11 cellular contexts compared by ENCODE assay signal in genomic region chr11:68463714-68464113, GRCh38. TPM values are rescaled to one million over a fixed set of nuclear protein-coding genes. Genes with fewer than 3 reads are reported as not detected.
DNase-seq lines count a peak whose midpoint lies in the region; ATAC-seq, FAIRE-seq and TF ChIP-seq lines count a peak whose summit lies in the region.
"Had no signal": no experiment of that assay in that cellular context is flagged by ENCODE, and none has a peak within 500 bp of the region (broad histone marks: within the 10 kb centered on the region; RNA-seq: fewer than 3 reads in every experiment).

No MANE protein-coding gene starts in this region.

- 97% methylated on average over 1 of the region's 1 CpG for WGBS in smooth muscle cell (ENCODE audit: low lambda C conversion rate)

- H3K79me2 ChIP-seq in endothelial cell of umbilical vein (ENCODE audit: control insufficient read depth, insufficient read depth, low read length) (peaks cover 79% of the 10 kb centered on the region), smooth muscle cell (ENCODE audit: low read depth) (peaks cover 82% of the 10 kb centered on the region)

- dilution Hi-C loops in endothelial cell of umbilical vein (cut with MboI; ENCODE audit: extremely low pct_ligation_motif_present, low sequenced_read_pairs) = no loop called here

- H3K9me3 ChIP-seq in endothelial cell of umbilical vein (replicated peaks; ENCODE audit: control insufficient read depth, insufficient read depth, low read length) (no peaks in the 10 kb centered on the region), smooth muscle cell (replicated peaks; ENCODE audit: low read depth) (no peaks in the 10 kb centered on the region), lower lobe of right lung (no peaks in the 10 kb centered on the region)
- H3K9me3 ChIP-seq: right lobe of liver had no signal

- no peak for FAIRE-seq in endothelial cell of umbilical vein (lab: Jason Lieb, UNC)
- FAIRE-seq: HTR-8/SVneo had no signal

- intact Hi-C loops in activated CD4-positive, alpha-beta T cell treated with anti-CD3 and anti-CD28 coated beads for 36 hours (cut with DNase I, micrococcal nuclease) = loop anchor here in 1 of 2 experiments (5.0 kb wide), 1 partner anchor 84 kb away; no protein-coding TSS in a partner anchor
- intact Hi-C loops in endothelial cell of umbilical vein (cut with micrococcal nuclease) (loop anchor here (5.0 kb wide), 3 partner anchors 59 to 119 kb away; no protein-coding TSS in a partner anchor), lower lobe of right lung (cut with DNase I) (no loop called here)

- H3K4me3 ChIP-seq in endothelial cell of umbilical vein (replicated peaks in 1 of 3; ENCODE audit: insufficient read depth in 1 of 3, low read depth in 1 of 3, low read length in 3 of 3) (no peak overlapping the region), smooth muscle cell (peak overlapping the region; percentile 95), lower lobe of right lung (no peak overlapping the region)
- H3K4me3 ChIP-seq: right lobe of liver had no signal

- peaks cover 60% of the 10 kb centered on the region for H3K4me1 Mint-ChIP-seq in activated CD4-positive, alpha-beta T cell treated with anti-CD3 and anti-CD28 coated beads for 36 hours
- H3K4me1 Mint-ChIP-seq in T-cell = peaks cover 69 to 78% (median 71%) of the 10 kb centered on the region in 3 donors

- H3K4me1 ChIP-seq in endothelial cell of umbilical vein (ENCODE audit: control insufficient read depth, extremely low read depth, insufficient read depth, low read length) = peaks cover 20% of the 10 kb centered on the region
- H3K4me1 ChIP-seq in smooth muscle cell (ENCODE audit: low read depth) = peaks cover 42% of the 10 kb centered on the region
- H3K4me1 ChIP-seq in lower lobe of right lung = peaks cover 76% of the 10 kb centered on the region

- no peak for TF ChIP-seq POLR2A in endothelial cell of umbilical vein (IDR thresholded peaks at IDR 0.05; ENCODE audit: low read depth, low read length)

- POLR2A ChIA-PET in activated CD4-positive, alpha-beta T cell treated with anti-CD3 and anti-CD28 coated beads for 36 hours (lab: Charles Lee) = no interaction called here
- POLR2A ChIA-PET in T-cell (lab: Charles Lee) = no interaction called here
- POLR2A ChIA-PET in endothelial cell of umbilical vein (lab: Charles Lee) = interaction anchor here (0.7 kb wide), 1 partner anchor 260 kb away, joined by 4 read pairs; no protein-coding TSS in a partner anchor

- peak overlapping the region; percentile 66 for H3K4me2 ChIP-seq in endothelial cell of umbilical vein (ENCODE audit: insufficient read depth, low read length)
- H3K4me2 ChIP-seq in smooth muscle cell = peak overlapping the region; percentile 97

- H2AFZ ChIP-seq in endothelial cell of umbilical vein (ENCODE audit: low read depth, low read length) (no peak overlapping the region), smooth muscle cell (ENCODE audit: low read depth) (no peak overlapping the region)

- CTCF ChIA-PET in activated CD4-positive, alpha-beta T cell treated with anti-CD3 and anti-CD28 coated beads for 36 hours (lab: Charles Lee) = interaction anchor here (0.7 to 1.0 kb wide), 2 partner anchors 10 to 17 kb away, joined by 3 to 5 read pairs; no protein-coding TSS in a partner anchor
- CTCF ChIA-PET in T-cell (lab: Charles Lee) = interaction anchor here in 1 of 2 donors (0.5 to 1.1 kb wide), 2 partner anchors 10 to 46 kb away, joined by 3 read pairs; no protein-coding TSS in a partner anchor
- CTCF ChIA-PET in endothelial cell of umbilical vein (lab: Charles Lee) = no interaction called here

- peaks cover 7% of the 10 kb centered on the region for H3F3A ChIP-seq in smooth muscle cell (ENCODE audit: low read depth)

- peak overlapping the region; percentile 93 for H3K4me3 Mint-ChIP-seq in activated CD4-positive, alpha-beta T cell treated with anti-CD3 and anti-CD28 coated beads for 36 hours
- H3K4me3 Mint-ChIP-seq in T-cell = peak overlapping the region; percentile 68 to 78 (median 72)

- no peaks in the 10 kb centered on the region for H3K9me1 ChIP-seq in endothelial cell of umbilical vein (replicated peaks; ENCODE audit: control insufficient read depth, extremely low read depth, insufficient read depth, low read length)

- no peaks in the 10 kb centered on the region for H3K27me3 Mint-ChIP-seq in activated CD4-positive, alpha-beta T cell treated with anti-CD3 and anti-CD28 coated beads for 36 hours
- H3K27me3 Mint-ChIP-seq in T-cell = no peaks in the 10 kb centered on the region

- no peaks in the 10 kb centered on the region for H3K9me3 Mint-ChIP-seq in activated CD4-positive, alpha-beta T cell treated with anti-CD3 and anti-CD28 coated beads for 36 hours (ENCODE audit: low read depth)
- no peaks in the 10 kb centered on the region for H3K9me3 Mint-ChIP-seq in T-cell

- no peaks in the 10 kb centered on the region for H3K36me3 ChIP-seq in endothelial cell of umbilical vein (ENCODE audit: control insufficient read depth in 2 of 2, extremely low read depth in 1 of 2, insufficient read depth in 2 of 2, low read length in 2 of 2)
- H3K36me3 ChIP-seq in smooth muscle cell (ENCODE audit: low read depth) = no peaks in the 10 kb centered on the region
- no peaks in the 10 kb centered on the region for H3K36me3 ChIP-seq in lower lobe of right lung
- H3K36me3 ChIP-seq: right lobe of liver had no signal

- H3K36me3 Mint-ChIP-seq in activated CD4-positive, alpha-beta T cell treated with anti-CD3 and anti-CD28 coated beads for 36 hours (ENCODE audit: low read depth) = peaks cover 26% of the 10 kb centered on the region
- H3K36me3 Mint-ChIP-seq in T-cell = peaks cover 13% of the 10 kb centered on the region

- H3K9ac ChIP-seq in endothelial cell of umbilical vein (replicated peaks; ENCODE audit: extremely low read depth, insufficient read depth, low read length) = no peak overlapping the region
- H3K9ac ChIP-seq in smooth muscle cell (ENCODE audit: low read depth) = no peak overlapping the region

- no peak for ATAC-seq in activated CD4-positive, alpha-beta T cell treated with anti-CD3 and anti-CD28 coated beads for 36 hours
- ATAC-seq in T-cell (replicated peaks in 1 of 4) = no peak
- no peak for ATAC-seq in HG03095 (IDR thresholded peaks at IDR 0.05; ENCODE audit: unreplicated experiment)
- ATAC-seq in lower lobe of right lung = no peak
- no peak for ATAC-seq in GM19455 (IDR thresholded peaks at IDR 0.05; ENCODE audit: unreplicated experiment)
- ATAC-seq: right lobe of liver had no signal

- H3K27ac Mint-ChIP-seq in activated CD4-positive, alpha-beta T cell treated with anti-CD3 and anti-CD28 coated beads for 36 hours = peak overlapping the region; percentile 47
- H3K27ac Mint-ChIP-seq in T-cell = peak overlapping the region in 1 of 2 donors; percentile 0

- H3K27me3 ChIP-seq in endothelial cell of umbilical vein (ENCODE audit: control insufficient read depth in 2 of 2, insufficient read depth in 2 of 2, low read length in 2 of 2) (no peaks in the 10 kb centered on the region), smooth muscle cell (ENCODE audit: low read depth) (no peaks in the 10 kb centered on the region), lower lobe of right lung (ENCODE audit: low read depth) (no peaks in the 10 kb centered on the region)
- H3K27me3 ChIP-seq: right lobe of liver had no signal

- H3K27ac ChIP-seq in endothelial cell of umbilical vein (ENCODE audit: insufficient read depth, low read depth, low read length) = no peak overlapping the region
- peak overlapping the region; percentile 13 for H3K27ac ChIP-seq in smooth muscle cell (ENCODE audit: low read depth)
- H3K27ac ChIP-seq in lower lobe of right lung = no peak overlapping the region
- H3K27ac ChIP-seq: right lobe of liver had no signal

- TF ChIP-seq CTCF in endothelial cell of umbilical vein (IDR thresholded peaks at IDR 0.05; ENCODE audit: extremely low read depth in 1 of 2, insufficient read depth in 1 of 2, low read depth in 1 of 2, low read length in 2 of 2) (no peak), smooth muscle cell (IDR thresholded peaks at IDR 0.05; ENCODE audit: borderline replicate concordance, insufficient read depth, poor library complexity, severe bottlenecking) (no peak), lower lobe of right lung (IDR thresholded peaks at IDR 0.05) (no peak)

- H4K20me1 ChIP-seq in endothelial cell of umbilical vein (replicated peaks; ENCODE audit: control insufficient read depth, extremely low read depth, insufficient read depth, low read length) (peaks cover 26% of the 10 kb centered on the region), smooth muscle cell (ENCODE audit: low read depth) (peaks cover 77% of the 10 kb centered on the region)

- no peak for DNase-seq in activated CD4-positive, alpha-beta T cell treated with anti-CD3 and anti-CD28 coated beads for 36 hours
- no peak for DNase-seq in activated CD4-positive, alpha-beta T cell treated with anti-CD3 and anti-CD28 coated beads, Interleukin-2, amount 50 U/mL, for 1 hour
- DNase-seq in T-cell (no peak), endothelial cell of umbilical vein (ENCODE audit: low read depth, low spot score) (no peak), smooth muscle cell (lab: John Stamatoyannopoulos, UW; ENCODE audit: unreplicated experiment) (no peak), lower lobe of right lung (no peak)
- DNase-seq: NCI-H2029 treated with DMSO at 0.1 percent for 48 hours had no signal

- BruUV-seq in endothelial cell of umbilical vein (replicated peaks; lab: Mats Ljungman, UMichigan) = no TSS peak

TF ChIP-seq in endothelial cell of umbilical vein, 7 proteins besides CTCF, POLR2A, EP300 and RAD21 (continues in another document):
- TF ChIP-seq FOS (IDR thresholded peaks at IDR 0.05; ENCODE audit: borderline replicate concordance, insufficient read depth, low read length) = no peak
- TF ChIP-seq MYC (IDR thresholded peaks at IDR 0.05; ENCODE audit: low read depth, low read length) = no peak
- TF ChIP-seq, protein P1, sequence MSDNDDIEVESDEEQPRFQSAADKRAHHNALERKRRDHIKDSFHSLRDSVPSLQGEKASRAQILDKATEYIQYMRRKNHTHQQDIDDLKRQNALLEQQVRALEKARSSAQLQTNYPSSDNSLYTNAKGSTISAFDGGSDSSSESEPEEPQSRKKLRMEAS (IDR thresholded peaks at IDR 0.05; ENCODE audit: insufficient read depth, insufficient read length) = no peak
- TF ChIP-seq POLR2AphosphoS5 (IDR thresholded peaks at IDR 0.05; ENCODE audit: insufficient read depth, low read depth, low read length) = no peak

RNA-seq across cellular contexts. Expression of gene PPP6R3, which starts 3.2 kb away (rescaled TPM):
- total RNA-seq in activated CD4-positive, alpha-beta T cell treated with anti-CD3 and anti-CD28 coated beads for 36 hours = 100 to 1,000 TPM; 110 to 126 TPM
- total RNA-seq in T-cell (100 to 1,000 TPM; 106 to 147 (median 118) TPM), endothelial cell of umbilical vein (98.8 and 99.5 TPM in 2 replicates), smooth muscle cell (120 and 121 TPM in 2 replicates), lower lobe of right lung (98.0 TPM)
- polyA plus RNA-seq in endothelial cell of umbilical vein (31.7 and 34.7 TPM in 2 replicates), smooth muscle cell (28.4 and 36.7 TPM in 2 replicates)
- polyA plus RNA-seq in endothelial cell of umbilical vein (2011; cell fraction: cytosol; rRNA removed) = 27.0 and 27.6 TPM in 2 replicates
- 113 and 114 TPM in 2 replicates for polyA plus RNA-seq in endothelial cell of umbilical vein (2011; cell fraction: nucleus; rRNA removed)
- 51.4 and 59.2 TPM in 2 replicates for polyA plus RNA-seq in endothelial cell of umbilical vein (2012)
- 92.9 and 108 TPM in 2 replicates for polyA minus RNA-seq in endothelial cell of umbilical vein
- polyA minus RNA-seq in endothelial cell of umbilical vein (2011; cell fraction: cytosol; rRNA and poly(A)+ RNA removed) = 140 TPM
- polyA minus RNA-seq in endothelial cell of umbilical vein (2011; cell fraction: nucleus; rRNA and poly(A)+ RNA removed) = 182 and 236 TPM in 2 replicates
